Comparison of ENCODE assay signal across 26 cellular contexts in genomic region chr7:27953361-27953760, GRCh38.
DNase-seq lines count a peak whose midpoint lies in the region; ATAC-seq, FAIRE-seq and TF ChIP-seq lines count a peak whose summit lies in the region.
"Had no signal": no experiment of that assay in that cellular context is flagged by ENCODE, and none has a peak within 500 bp of the region (broad histone marks: within the 10 kb centered on the region; RNA-seq: fewer than 3 reads in every experiment).

No MANE protein-coding gene starts in this region.

- H3K9me3 Mint-ChIP-seq in activated CD4-positive, alpha-beta T cell treated with anti-CD3 and anti-CD28 coated beads for 36 hours (ENCODE audit: low read depth): no peaks in the 10 kb centered on the region
- no peaks in the 10 kb centered on the region for H3K9me3 Mint-ChIP-seq in chondrocyte (ENCODE audit: low read depth)
- H3K9me3 Mint-ChIP-seq: neural progenitor cell; stimulated activated naive CD8-positive, alpha-beta T cell treated with anti-CD3 and anti-CD28 coated beads, Interleukin-15, Interleukin-2, amounts not matched to agents 100 ng/mL and 50 ng/mL, for 24 hours had no signal

- DNase-seq in activated CD4-positive, alpha-beta T cell treated with anti-CD3 and anti-CD28 coated beads for 36 hours: no peak
- no peak for DNase-seq in activated CD4-positive, alpha-beta T cell treated with anti-CD3 and anti-CD28 coated beads, Interleukin-2, amount 50 U/mL, for 48 hours
- DNase-seq in HTR-8/SVneo (ENCODE audit: insufficient read length, low spot score): no peak
- no peak for DNase-seq in chondrocyte (ENCODE audit: low spot score)
- peak; percentile 11 for DNase-seq in renal cortical epithelial cell (ENCODE audit: low read depth)
- DNase-seq: activated CD4-positive, alpha-beta T cell treated with anti-CD3 and anti-CD28 coated beads for 1 hour; activated CD8-positive, alpha-beta T cell treated with anti-CD3 and anti-CD28 coated beads, Interleukin-2, amount 10 ng/mL, durations not matched to agents 7 days and 5 days; effector CD4-positive, alpha-beta T cell; glutamatergic neuron; left colon; mucosa of descending colon; NCI-H1092; NCI-H1694; NCI-H524; OCI-M1; right cardiac atrium; spleen; stimulated activated CD4-positive, alpha-beta T cell treated with anti-CD3 and anti-CD28 coated beads, Interleukin-2, amount 100 ng/mL, for 24 hours had no signal

- intact Hi-C loops in activated CD4-positive, alpha-beta T cell treated with anti-CD3 and anti-CD28 coated beads for 36 hours (cut with DNase I, micrococcal nuclease): no loop called here

- peaks cover 3% of the 10 kb centered on the region for H3K36me3 Mint-ChIP-seq in activated CD4-positive, alpha-beta T cell treated with anti-CD3 and anti-CD28 coated beads for 36 hours (ENCODE audit: low read depth)
- peaks cover 2% of the 10 kb centered on the region for H3K36me3 Mint-ChIP-seq in chondrocyte (ENCODE audit: low read depth)
- H3K36me3 Mint-ChIP-seq: neural progenitor cell had no signal

- no peak for TF ChIP-seq CTCF in chondrocyte (IDR thresholded peaks at IDR 0.05)

- H3K27me3 Mint-ChIP-seq in activated CD4-positive, alpha-beta T cell treated with anti-CD3 and anti-CD28 coated beads for 36 hours: no peaks in the 10 kb centered on the region
- no peaks in the 10 kb centered on the region for H3K27me3 Mint-ChIP-seq in chondrocyte (ENCODE audit: low read depth)
- H3K27me3 Mint-ChIP-seq: activated naive CD8-positive, alpha-beta T cell; stimulated activated naive CD8-positive, alpha-beta T cell treated with anti-CD3 and anti-CD28 coated beads, Interleukin-15, Interleukin-2, amounts not matched to agents 100 ng/mL and 50 ng/mL, for 24 hours had no signal

- peaks cover 35% of the 10 kb centered on the region for H3K4me1 Mint-ChIP-seq in activated CD4-positive, alpha-beta T cell treated with anti-CD3 and anti-CD28 coated beads for 36 hours
- H3K4me1 Mint-ChIP-seq in chondrocyte (ENCODE audit: low read depth): peaks cover 24% of the 10 kb centered on the region
- H3K4me1 Mint-ChIP-seq: neural progenitor cell had no signal

- H3K27ac Mint-ChIP-seq in activated CD4-positive, alpha-beta T cell treated with anti-CD3 and anti-CD28 coated beads for 36 hours: peak overlapping the region; percentile 11
- H3K27ac Mint-ChIP-seq in chondrocyte (ENCODE audit: unreplicated experiment): peak overlapping the region; percentile 69
- H3K27ac Mint-ChIP-seq: activated CD8-positive, alpha-beta T cell treated with anti-CD3 and anti-CD28 coated beads, Interleukin-2, amount 10 ng/mL, durations not matched to agents 7 days and 5 days; activated naive CD8-positive, alpha-beta T cell; neural progenitor cell; stimulated activated naive CD8-positive, alpha-beta T cell treated with anti-CD3 and anti-CD28 coated beads, Interleukin-15, Interleukin-2, amounts not matched to agents 100 ng/mL and 50 ng/mL, for 24 hours had no signal

- CTCF ChIA-PET in activated CD4-positive, alpha-beta T cell treated with anti-CD3 and anti-CD28 coated beads for 36 hours (lab: Charles Lee): interaction anchor here (0.6 to 1.7 kb wide), 7 partner anchors 10 to 143 kb away, joined by 3 to 6 read pairs (median 3); no protein-coding TSS in a partner anchor

- POLR2A ChIA-PET in activated CD4-positive, alpha-beta T cell treated with anti-CD3 and anti-CD28 coated beads for 36 hours (lab: Charles Lee): no interaction called here

- peak; percentile 38 for FAIRE-seq in HTR-8/SVneo (lab: Jason Lieb, UNC)
- FAIRE-seq: A204.1, colon had no signal

- H3K4me3 Mint-ChIP-seq in activated CD4-positive, alpha-beta T cell treated with anti-CD3 and anti-CD28 coated beads for 36 hours: no peak overlapping the region
- H3K4me3 Mint-ChIP-seq in chondrocyte (ENCODE audit: unreplicated experiment): no peak overlapping the region
- H3K4me3 Mint-ChIP-seq: activated CD8-positive, alpha-beta T cell treated with anti-CD3 and anti-CD28 coated beads, Interleukin-2, amount 10 ng/mL, durations not matched to agents 7 days and 5 days; neural progenitor cell; stimulated activated naive CD8-positive, alpha-beta T cell treated with anti-CD3 and anti-CD28 coated beads, Interleukin-15, Interleukin-2, amounts not matched to agents 100 ng/mL and 50 ng/mL, for 24 hours had no signal

- ATAC-seq in activated CD4-positive, alpha-beta T cell treated with anti-CD3 and anti-CD28 coated beads for 36 hours: no peak
- ATAC-seq in GM21423 (IDR thresholded peaks at IDR 0.05; ENCODE audit: unreplicated experiment) (no peak), HG03565 (IDR thresholded peaks at IDR 0.05; ENCODE audit: unreplicated experiment) (no peak)
- ATAC-seq in activated CD4-positive, CD25-positive, alpha-beta regulatory T cell treated with anti-CD3 and anti-CD28 coated beads, Interleukin-2, amount 50 U/mL, for 24 hours: no peak
- ATAC-seq: activated CD8-positive, alpha-beta T cell treated with anti-CD3 and anti-CD28 coated beads, Interleukin-2, amount 10 ng/mL, durations not matched to agents 7 days and 5 days; left colon; mucosa of descending colon; right cardiac atrium had no signal
